Comparison of ENCODE assay signal across 29 cellular contexts in genomic region chr4:106494066-106494465, GRCh38.
DNase-seq lines count a peak whose midpoint lies in the region; ATAC-seq, FAIRE-seq and TF ChIP-seq lines count a peak whose summit lies in the region.
"Had no signal": no experiment of that assay in that cellular context is flagged by ENCODE, and none has a peak within 500 bp of the region (broad histone marks: within the 10 kb centered on the region; RNA-seq: fewer than 3 reads in every experiment).

No MANE protein-coding gene starts in this region.

- intact Hi-C loops in IMR-90 (cut with micrococcal nuclease) (no loop called here), kidney (cut with DNase I) (no loop called here)

- ATAC-seq in IMR-90 (ENCODE audit: low read depth): no peak
- ATAC-seq in GM18511 (IDR thresholded peaks at IDR 0.05; ENCODE audit: unreplicated experiment): no peak
- ATAC-seq: mucosa of descending colon, sciatic nerve had no signal

- peaks cover 2% of the 10 kb centered on the region for H3K4me1 Mint-ChIP-seq in chondrocyte (ENCODE audit: low read depth)
- H3K4me1 Mint-ChIP-seq: activated B cell treated with CpG ODN at 0.5 μM for 24 hours; CD4-positive, CD25-positive, alpha-beta regulatory T cell; IgD-negative memory B cell; neural crest cell had no signal

- no peak overlapping the region for H2BK15ac ChIP-seq in IMR-90 (ENCODE audit: low read depth, low read length)

- H3K56ac ChIP-seq in IMR-90 (ENCODE audit: extremely low read depth, insufficient read depth, low read length): no peak overlapping the region

- H2AK9ac ChIP-seq in IMR-90 (replicated peaks; ENCODE audit: low read depth, low read length, poor library complexity): no peak overlapping the region

- no peak overlapping the region for H3K4me2 ChIP-seq in IMR-90 (ENCODE audit: low read depth, low read length)

- H3K4me3 ChIP-seq in AG10803 (ENCODE audit: low read length) (no peak overlapping the region), IMR-90 (ENCODE audit: insufficient read depth, low read depth, low read length) (no peak overlapping the region), kidney (ENCODE audit: low read length in 2 of 2) (no peak overlapping the region)
- H3K4me3 ChIP-seq: esophagus squamous epithelium, mucosa of descending colon had no signal

- H4K91ac ChIP-seq in IMR-90 (ENCODE audit: insufficient read depth, low read depth, low read length): no peak overlapping the region

- H3K4me1 ChIP-seq in IMR-90 (ENCODE audit: control insufficient read depth, insufficient read depth, low read length): no peaks in the 10 kb centered on the region
- no peaks in the 10 kb centered on the region for H3K4me1 ChIP-seq in kidney (ENCODE audit: control insufficient read depth in 1 of 2, insufficient read depth in 1 of 2, low read depth in 1 of 2, low read length in 2 of 2)
- H3K4me1 ChIP-seq: esophagus squamous epithelium had no signal

- dilution Hi-C loops in IMR-90 (cut with HindIII; ENCODE audit: low sequenced_read_pairs, unreplicated experiment): no loop called here

- no peak overlapping the region for H3K27ac ChIP-seq in IMR-90 (ENCODE audit: insufficient read depth, low read length)
- H3K27ac ChIP-seq in kidney (ENCODE audit: low read depth in 2 of 2, low read length in 2 of 2): no peak overlapping the region
- H3K27ac ChIP-seq: esophagus squamous epithelium, HL-60 had no signal

- no peak overlapping the region for H2BK120ac ChIP-seq in IMR-90 (ENCODE audit: low read depth, low read length)

- in situ Hi-C loops in IMR-90 (cut with MboI; ENCODE audit: low sequenced_read_pairs): no loop called here
- in situ Hi-C loops in ACHN (cut with HindIII; ENCODE audit: low pct_ligation_motif_present, low pct_unique_long_range_greater_than_20kb, low sequenced_read_pairs): no loop called here

- no peak overlapping the region for H2BK20ac ChIP-seq in IMR-90 (ENCODE audit: low read depth, low read length)

- no peak overlapping the region for H3K4me3 Mint-ChIP-seq in chondrocyte (ENCODE audit: unreplicated experiment)
- H3K4me3 Mint-ChIP-seq: activated B cell treated with CpG ODN at 0.5 μM for 24 hours; activated naive CD8-positive, alpha-beta T cell; CD4-positive, CD25-positive, alpha-beta regulatory T cell; IgD-negative memory B cell; neural crest cell; type B pancreatic cell had no signal

- no peak overlapping the region for H3K14ac ChIP-seq in IMR-90 (replicated peaks; ENCODE audit: low read depth, low read length)

- H3K27ac Mint-ChIP-seq in chondrocyte (ENCODE audit: unreplicated experiment): peak overlapping the region; percentile 64
- H3K27ac Mint-ChIP-seq: activated B cell treated with CpG ODN at 0.5 μM for 24 hours; activated naive CD8-positive, alpha-beta T cell; activated T-helper 2 cell treated with anti-CD3 and anti-CD28 coated beads, Interferon-gamma antibody, Interleukin-2, Interleukin-4, amounts not matched to agents 10 μg/mL and 5 μg/mL and 100 μg/mL, durations not matched to agents 14 hours and 24 hours and 36 hours; CD4-positive, CD25-positive, alpha-beta regulatory T cell; IgD-negative memory B cell; type B pancreatic cell had no signal

- no peak overlapping the region for H3K18ac ChIP-seq in IMR-90 (ENCODE audit: low read depth, low read length)

- H3K27me3 ChIP-seq in IMR-90 (ENCODE audit: control insufficient read depth, insufficient read depth, low read length): no peaks in the 10 kb centered on the region
- H3K27me3 ChIP-seq: esophagus squamous epithelium had no signal

- no peak overlapping the region for H2AFZ ChIP-seq in IMR-90 (replicated peaks; ENCODE audit: low read length, poor library complexity)

- no peak for TF ChIP-seq RAD21 in IMR-90 (IDR thresholded peaks at IDR 0.05; ENCODE audit: low read length)

- no peak for FAIRE-seq in kidney (lab: Jason Lieb, UNC)

- CTCF ChIA-PET in IMR-90 (lab: Yijun Ruan, JAX): no interaction called here

- no peaks in the 10 kb centered on the region for H3K36me3 Mint-ChIP-seq in chondrocyte (ENCODE audit: low read depth)
- H3K36me3 Mint-ChIP-seq: activated naive CD8-positive, alpha-beta T cell; CD4-positive, CD25-positive, alpha-beta regulatory T cell; type B pancreatic cell had no signal

- DNase-seq in AG10803 (ENCODE audit: low read depth): peak; percentile 75
- peak; percentile 4 for DNase-seq in IMR-90
- DNase-seq in chondrocyte (ENCODE audit: low spot score): no peak
- DNase-seq in kidney tubule cell (ENCODE audit: low spot score): peak; percentile 44
- DNase-seq in ACHN: no peak
- DNase-seq in NCI-H1417 treated with DMSO at 0.1 percent for 48 hours (lab: John Stamatoyannopoulos, UW): no peak
- DNase-seq in kidney: no peak
- DNase-seq: activated B cell treated with CpG ODN at 0.5 μM for 24 hours; activated CD4-positive, alpha-beta T cell treated with anti-CD3 and anti-CD28 coated beads, Interleukin-2, amount 50 U/mL, for 4 hours; activated CD8-positive, alpha-beta memory T cell treated with anti-CD3 and anti-CD28 coated beads, Interleukin-2, amount 50 U/mL, for 4 hours; CD4-positive, CD25-positive, alpha-beta regulatory T cell; DMS 273 treated with DMSO at 0.1 percent for 48 hours; effector CD8-positive, alpha-beta T cell; esophagus squamous epithelium; GDM1; MM.1S; mucosa of descending colon; NCI-H146; NCI-H69; stimulated activated CD8-positive, alpha-beta memory T cell treated with anti-CD3 and anti-CD28 coated beads, Interleukin-4, amount 100 ng/mL, for 48 hours; T-helper 9 cell had no signal

- H3K23ac ChIP-seq in IMR-90 (ENCODE audit: low read depth, low read length): no peak overlapping the region

- no peak overlapping the region for H3K4ac ChIP-seq in IMR-90 (ENCODE audit: low read depth, low read length)

- peaks cover 5% of the 10 kb centered on the region for H3K27me3 Mint-ChIP-seq in chondrocyte (ENCODE audit: low read depth)
- H3K27me3 Mint-ChIP-seq: activated B cell treated with CpG ODN at 0.5 μM for 24 hours; CD4-positive, CD25-positive, alpha-beta regulatory T cell; IgD-negative memory B cell; type B pancreatic cell had no signal

- no peak overlapping the region for H4K8ac ChIP-seq in IMR-90 (ENCODE audit: low read depth in 2 of 2, low read length in 2 of 2)

- no peaks in the 10 kb centered on the region for H3K9me3 ChIP-seq in IMR-90 (ENCODE audit: control insufficient read depth, insufficient read depth, low read length)
- H3K9me3 ChIP-seq in kidney (ENCODE audit: control insufficient read depth in 1 of 2, low read length in 2 of 2): no peaks in the 10 kb centered on the region
- H3K9me3 ChIP-seq: esophagus squamous epithelium, mucosa of descending colon had no signal

- TF ChIP-seq POLR2A in IMR-90 (IDR thresholded peaks at IDR 0.05; ENCODE audit: low read depth, low read length): no peak

- no peaks in the 10 kb centered on the region for H4K20me1 ChIP-seq in IMR-90 (ENCODE audit: insufficient read depth, low read length)

- H3K9me3 Mint-ChIP-seq in chondrocyte (ENCODE audit: low read depth): peaks cover 2% of the 10 kb centered on the region
- H3K9me3 Mint-ChIP-seq: activated T-helper 2 cell treated with anti-CD3 and anti-CD28 coated beads, Interferon-gamma antibody, Interleukin-2, Interleukin-4, amounts not matched to agents 10 μg/mL and 5 μg/mL and 100 μg/mL, durations not matched to agents 14 hours and 24 hours and 36 hours had no signal

- no peak overlapping the region for H4K5ac ChIP-seq in IMR-90 (ENCODE audit: low read depth, low read length)

- H2AK5ac ChIP-seq in IMR-90 (ENCODE audit: low read depth, low read length): no peak overlapping the region

- no peak overlapping the region for H3K9ac ChIP-seq in IMR-90 (ENCODE audit: low read depth, low read length)
- H3K9ac ChIP-seq in kidney (ENCODE audit: low read length in 2 of 2): no peak overlapping the region

- H3K36me3 ChIP-seq in IMR-90 (ENCODE audit: control insufficient read depth, insufficient read depth, low read length): no peaks in the 10 kb centered on the region
- no peaks in the 10 kb centered on the region for H3K36me3 ChIP-seq in kidney (ENCODE audit: control insufficient read depth in 1 of 2, insufficient read depth in 2 of 2, low read length in 2 of 2)
- H3K36me3 ChIP-seq: esophagus squamous epithelium had no signal

- POLR2A ChIA-PET in IMR-90 (lab: Charles Lee; ENCODE audit: unreplicated experiment): no interaction called here

- no peak overlapping the region for H2BK5ac ChIP-seq in IMR-90 (ENCODE audit: low read depth, low read length, poor library complexity, severe bottlenecking)

- TF ChIP-seq CTCF in AG10803 (conservative IDR thresholded peaks at IDR 0.05; ENCODE audit: low read length): no peak
- TF ChIP-seq CTCF in IMR-90 (conservative IDR thresholded peaks at IDR 0.05; ENCODE audit: low read depth, low read length): no peak
- no peak for TF ChIP-seq CTCF in chondrocyte (IDR thresholded peaks at IDR 0.05)
- no peak for TF ChIP-seq CTCF in kidney (IDR thresholded peaks at IDR 0.05; ENCODE audit: borderline replicate concordance, extremely low read depth, insufficient read depth)

- no CpG with 5 or more reads among the region's 1 CpG for WGBS in IMR-90 (ENCODE audit: extremely low coverage in 2 of 2, insufficient read length in 1 of 2), 2 experiments

- H3K9me1 ChIP-seq in IMR-90 (ENCODE audit: insufficient read depth, low read length): no peaks in the 10 kb centered on the region

- no TSS peak for BruUV-seq in IMR-90 (replicated peaks; lab: Mats Ljungman, UMichigan)

- no peaks in the 10 kb centered on the region for H3K79me1 ChIP-seq in IMR-90 (ENCODE audit: low read depth in 1 of 2, low read length in 2 of 2)

TF ChIP-seq in IMR-90, 13 proteins besides CTCF, POLR2A, EP300 and RAD21 (continues in another document):
- TF ChIP-seq USF2 (IDR thresholded peaks at IDR 0.05; ENCODE audit: low read depth, low read length): no peak
- no peak for TF ChIP-seq MAFK (IDR thresholded peaks at IDR 0.05; ENCODE audit: low read depth, low read length)
- TF ChIP-seq RFX5 (IDR thresholded peaks at IDR 0.05; ENCODE audit: low read depth, low read length): no peak
- no peak for TF ChIP-seq FOS (IDR thresholded peaks at IDR 0.05; ENCODE audit: low read depth, low read length)
- no peak for TF ChIP-seq SMC3 (IDR thresholded peaks at IDR 0.05; ENCODE audit: low read depth, low read length)
- TF ChIP-seq NFE2L2 (IDR thresholded peaks at IDR 0.05; ENCODE audit: low read depth, low read length): no peak
- TF ChIP-seq RCOR1 (IDR thresholded peaks at IDR 0.05; ENCODE audit: insufficient replicate concordance, low read length): no peak
- no peak for TF ChIP-seq CHD1 (IDR thresholded peaks at IDR 0.05; ENCODE audit: low read depth, low read length)
- no peak for TF ChIP-seq CEBPB (IDR thresholded peaks at IDR 0.05; ENCODE audit: low read depth, low read length)
- TF ChIP-seq MAZ (IDR thresholded peaks at IDR 0.05; ENCODE audit: borderline replicate concordance, low read depth, low read length): no peak
- no peak for TF ChIP-seq BHLHE40 (IDR thresholded peaks at IDR 0.05; ENCODE audit: low read depth, low read length)

Comparison
In these comparisons a context has a peak if more than half of its experiments do, and no peak if none do; other contexts are left out.
1. DNase-seq: peak in AG10803 (single experiment), IMR-90 (single experiment) and kidney tubule cell (single experiment); none in chondrocyte (single experiment), ACHN (single experiment), NCI-H1417 treated with DMSO at 0.1 percent for 48 hours (single experiment) and kidney (single experiment).